Comparison of ENCODE assay signal across 22 cellular contexts in genomic region chr21:26884436-26884835, GRCh38.
"Had no signal": no experiment of that assay in that cellular context is flagged by ENCODE, and none has a peak within 500 bp of the region (broad histone marks: within the 10 kb centered on the region; RNA-seq: fewer than 3 reads in every experiment).

No MANE protein-coding gene starts in this region.

- ATAC-seq: Panc1, T-cell had no signal

- H3K9me3 ChIP-seq: SK-N-SH had no signal

- H3K36me3 Mint-ChIP-seq: T-cell had no signal

- H3K27ac Mint-ChIP-seq: T-cell had no signal

- H3K9ac ChIP-seq: SK-N-SH had no signal

- H3K27ac ChIP-seq: HL-60, RWPE1 had no signal

- H3K4me3 Mint-ChIP-seq: T-cell had no signal

- DNase-seq: KBM-7, MV-4-11, NCI-H1048, NCI-H1105 treated with DMSO at 0.1 percent for 48 hours, NCI-H1417 treated with DMSO at 0.1 percent for 48 hours, NCI-H187, NCI-H2029, NCI-H2081 treated with DMSO at 0.1 percent for 48 hours, NCI-H2171, NCI-H226, NCI-H446, NCI-H510A, NCI-H524 treated with DMSO at 0.1 percent for 48 hours, NCI-H69, NCI-H774, SHP77, SK-N-SH, SW 1271, T-cell had no signal

- H3K4me1 Mint-ChIP-seq: T-cell had no signal
